ENCODE assay signal across 12 cellular contexts in the genomic region with DNA sequence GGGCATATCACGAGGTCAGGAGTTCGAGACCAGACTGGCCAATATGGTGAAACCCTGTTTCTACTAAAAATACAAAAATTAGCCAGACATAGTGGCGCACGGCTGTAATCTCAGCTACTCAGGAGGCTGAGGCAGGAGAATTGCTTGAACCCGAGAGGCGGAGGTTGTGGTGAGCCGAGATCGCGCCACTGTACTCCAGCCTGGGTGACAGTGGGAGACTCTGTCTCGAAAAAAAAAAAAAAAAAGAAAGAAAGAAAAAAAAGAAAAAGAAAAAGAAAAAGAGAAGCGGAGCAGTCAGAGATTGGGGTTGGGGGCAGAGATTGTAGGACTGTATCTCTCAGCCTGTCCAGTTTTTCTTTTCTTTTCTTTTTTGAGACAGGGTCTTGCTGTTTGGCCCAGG. TPM values are rescaled to one million over a fixed set of nuclear protein-coding genes. Genes with fewer than 3 reads are reported as not detected.
"Had no signal": no experiment of that assay in that cellular context is flagged by ENCODE, and none has a peak within 500 bp of the region (broad histone marks: within the 10 kb centered on the region; RNA-seq: fewer than 3 reads in every experiment).

No MANE protein-coding gene starts in this region.

RNA-seq across cellular contexts. Expression of a gene that starts 8.3 kb away (rescaled TPM):
- total RNA-seq: activated CD4-positive, alpha-beta memory T cell treated with anti-CD3 and anti-CD28 coated beads for 36 hours; activated CD4-positive, alpha-beta T cell treated with anti-CD3 and anti-CD28 coated beads for 36 hours; activated CD8-positive, alpha-beta T cell treated with anti-CD3 and anti-CD28 coated beads for 36 hours; activated T-cell treated with anti-CD3 and anti-CD28 coated beads, Interleukin-2, amount 50 U/mL, for 4 hours; activated T-cell treated with anti-CD3 and anti-CD28 coated beads, Interleukin-2, amount 50 U/mL, for 72 hours; activated T-helper 1 cell treated with anti-CD3 and anti-CD28 coated beads, Interleukin-12 subunit alpha, Interleukin-12 subunit beta, Interleukin-2, Interleukin-4 antibody, amounts not matched to agents 30 ng/mL and 10 ng/mL and 1 ng/mL, durations not matched to agents 14 hours and 24 hours and 36 hours; activated T-helper 17 cell treated with anti-CD3 and anti-CD28 coated beads, Interleukin-2, amount 50 U/mL, for 72 hours; ascending aorta; bronchial epithelial cell; cardiac muscle cell; T-helper 1 cell treated with Interleukin-12 subunit alpha and Interleukin-12 subunit beta and Interleukin-4 antibody, amounts not matched to agents 30 ng/mL and 1 ng/mL, for 36 hours; T-helper 2 cell treated with Interferon-gamma antibody and Interleukin-4, amounts not matched to agents 100 ng/mL and 5 ng/mL, for 36 hours had no signal
